ENCODE assay signal across 1 cellular context in the genomic region with DNA sequence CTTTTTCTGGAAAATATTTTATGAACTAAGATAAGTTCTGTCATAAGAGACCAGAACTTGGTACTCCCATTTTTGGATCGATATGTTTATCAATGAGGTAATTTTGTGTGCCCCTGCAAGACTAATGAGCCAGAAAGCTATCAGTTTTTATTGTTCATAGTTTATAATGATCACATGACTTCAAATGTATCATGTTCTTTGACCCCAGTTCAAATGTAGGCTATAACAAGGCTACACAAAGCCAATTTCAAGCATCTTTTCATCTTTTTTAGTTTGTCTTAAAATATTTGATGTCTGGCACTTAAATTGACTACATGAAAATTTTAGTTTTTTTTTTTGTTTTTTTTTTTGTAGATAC.
TF ChIP-seq lines count a peak whose summit lies in the region.

No MANE protein-coding gene starts in this region.

TF ChIP-seq in HCT116, 20 proteins besides CTCF, POLR2A, EP300 and RAD21 (continued from another document):
- TF ChIP-seq, protein P1, sequence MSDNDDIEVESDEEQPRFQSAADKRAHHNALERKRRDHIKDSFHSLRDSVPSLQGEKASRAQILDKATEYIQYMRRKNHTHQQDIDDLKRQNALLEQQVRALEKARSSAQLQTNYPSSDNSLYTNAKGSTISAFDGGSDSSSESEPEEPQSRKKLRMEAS (IDR thresholded peaks at IDR 0.05) = no peak
- no peak for TF ChIP-seq SP1 (IDR thresholded peaks at IDR 0.05; ENCODE audit: low read depth)
